1 cellular context compared by ENCODE assay signal in the genomic region with DNA sequence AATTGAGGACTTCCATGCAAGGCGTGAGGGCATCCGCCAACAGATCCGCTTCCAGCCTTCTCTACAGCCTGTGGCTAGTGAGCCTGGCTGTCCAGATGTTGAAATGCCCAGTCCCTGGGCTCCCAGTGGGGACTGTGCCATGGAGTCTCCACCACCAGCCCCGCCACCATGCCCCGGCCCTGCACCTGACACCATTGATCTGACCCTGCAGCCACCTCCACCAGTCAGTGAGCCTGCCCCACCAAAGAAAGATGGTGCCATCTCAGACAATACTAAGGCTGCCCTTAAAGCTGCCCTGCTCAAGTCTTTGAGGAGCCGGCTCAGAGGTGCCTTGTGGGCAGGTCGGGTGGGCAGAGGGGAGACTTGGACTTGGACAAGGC.
TF ChIP-seq lines count a peak whose summit lies in the region.

No MANE protein-coding gene starts in this region.

TF ChIP-seq in HEK293T, 16 proteins besides CTCF, POLR2A, EP300 and RAD21 (continued from another document):
- TF ChIP-seq LEF1 (IDR thresholded peaks at IDR 0.05; ENCODE audit: borderline replicate concordance) (no peak), BHLHE40 (IDR thresholded peaks at IDR 0.05; ENCODE audit: borderline replicate concordance) (no peak), SUZ12 (IDR thresholded peaks at IDR 0.05) (no peak), ELF4 (IDR thresholded peaks at IDR 0.05) (no peak), SP1 (IDR thresholded peaks at IDR 0.05) (no peak), FOXM1 (IDR thresholded peaks at IDR 0.05; ENCODE audit: borderline replicate concordance) (no peak)
